Comparison of ENCODE assay signal across 2 cellular contexts in genomic region chr1:28855469-28855944, GRCh38.
A peak's percentile ranks its signal among the peaks of the same experiment; 100 is the strongest.
TF ChIP-seq lines count a peak whose summit lies in the region.

No MANE protein-coding gene starts in this region.

TF ChIP-seq in HEK293, 187 proteins besides CTCF, POLR2A, EP300 and RAD21:
- TF ChIP-seq ZNF341 (tag by site-specific recombination; IDR thresholded peaks at IDR 0.05; ENCODE audit: low read depth) = peak; percentile 67
- no peak for TF ChIP-seq ZNF561 (tag by site-specific recombination; IDR thresholded peaks at IDR 0.05; ENCODE audit: borderline replicate concordance)

TF ChIP-seq in H1, 55 proteins besides CTCF, POLR2A, EP300 and RAD21:
- TF ChIP-seq FOSL1 (IDR thresholded peaks at IDR 0.05; ENCODE audit: insufficient read depth, low read depth, low read length) = no peak
- TF ChIP-seq CREB1 (IDR thresholded peaks at IDR 0.05) = no peak
- no peak for TF ChIP-seq CTBP2 (IDR thresholded peaks at IDR 0.05; ENCODE audit: borderline replicate concordance, insufficient read depth, insufficient read length, low read length)
- no peak for TF ChIP-seq EZH2 (IDR thresholded peaks at IDR 0.05; ENCODE audit: low read depth, low read length, severe bottlenecking)
- TF ChIP-seq SIN3A (conservative IDR thresholded peaks at IDR 0.05 in 1 of 2, IDR thresholded peaks at IDR 0.05 in 1 of 2; ENCODE audit: low read depth in 1 of 2, low read length in 2 of 2) = no peak
- TF ChIP-seq YY1 (IDR thresholded peaks at IDR 0.05; ENCODE audit: low read depth, low read length) = no peak
- no peak for TF ChIP-seq JUND (IDR thresholded peaks at IDR 0.05; ENCODE audit: low read length)
- no peak for TF ChIP-seq SP4 (IDR thresholded peaks at IDR 0.05; ENCODE audit: low read length)
- TF ChIP-seq RNF2 (IDR thresholded peaks at IDR 0.05; ENCODE audit: borderline replicate concordance, low read depth, low read length, missing control alignments, poor library complexity, severe bottlenecking) = no peak
